Comparison of ENCODE assay signal across 8 cellular contexts in genomic region chr7:66591801-66592596, GRCh38. TPM values are rescaled to one million over a fixed set of nuclear protein-coding genes. Genes with fewer than 3 reads are reported as not detected.
DNase-seq lines count a peak whose midpoint lies in the region; TF ChIP-seq lines count a peak whose summit lies in the region.

No MANE protein-coding gene starts in this region.

- H3K27ac ChIP-seq in RWPE1 (peak overlapping the region; percentile 90), stomach (peak overlapping the region; percentile 97 to 99 (median 97))

- peak overlapping the region; percentile 73 for H3K4me3 ChIP-seq in LNCaP clone FGC (ENCODE audit: low read depth, low read length)
- peak overlapping the region; percentile 89 to 90 for H3K4me3 ChIP-seq in foreskin fibroblast (ENCODE audit: low read depth in 1 of 2, low read length in 2 of 2)
- H3K4me3 ChIP-seq in stomach: peak overlapping the region; percentile 70 to 98 (median 84)

- peak; percentile 93 for DNase-seq in ELF-1 (ENCODE audit: low read depth, low spot score)
- DNase-seq in H4 (ENCODE audit: low spot score): peak; percentile 97
- peak; percentile 80 for DNase-seq in LNCaP clone FGC (ENCODE audit: low read depth)
- DNase-seq in RWPE1 (ENCODE audit: low spot score): peak; percentile 95
- DNase-seq in activated gamma-delta T cell (lab: John Stamatoyannopoulos, UW): peak; percentile 67
- peak; percentile 91 to 96 for DNase-seq in foreskin fibroblast
- DNase-seq in neural crest cell (ENCODE audit: low read depth, low spot score): peak; percentile 77
- peak; percentile 95 for DNase-seq in stomach

- peaks cover 32 to 49% (median 45%) of the 10 kb centered on the region in 4 donors for H3K4me1 ChIP-seq in stomach

- H3K4me1 Mint-ChIP-seq in neural crest cell: peaks cover 31% of the 10 kb centered on the region

- no peaks in the 10 kb centered on the region for H3K27me3 ChIP-seq in stomach

- H3K27ac Mint-ChIP-seq in neural crest cell (ENCODE audit: unreplicated experiment): peak overlapping the region; percentile 99

- no peaks in the 10 kb centered on the region for H3K9me3 ChIP-seq in stomach

- POLR2A ChIA-PET in RWPE1 (lab: Yijun Ruan, JAX; ENCODE audit: low non-redundant PET): no interaction called here

- peaks cover 0 to 7% (median 2%) of the 10 kb centered on the region in 4 donors for H3K36me3 ChIP-seq in stomach

- no peak for TF ChIP-seq CTCF in LNCaP clone FGC (IDR thresholded peaks at IDR 0.05; ENCODE audit: control insufficient read depth, extremely low read depth, insufficient read depth)
- TF ChIP-seq CTCF in RWPE1 (conservative IDR thresholded peaks at IDR 0.05; ENCODE audit: low read depth): no peak
- TF ChIP-seq CTCF in foreskin fibroblast (IDR thresholded peaks at IDR 0.05; ENCODE audit: low read depth, low read length): no peak
- TF ChIP-seq CTCF in neural crest cell (conservative IDR thresholded peaks at IDR 0.05): no peak
- no peak for TF ChIP-seq CTCF in stomach (IDR thresholded peaks at IDR 0.05)

- peak overlapping the region; percentile 94 for H3K4me3 Mint-ChIP-seq in neural crest cell

- H3K9me3 Mint-ChIP-seq in neural crest cell: no peaks in the 10 kb centered on the region

- peak in 2 of 4 donors; percentile 86 to 94 for TF ChIP-seq POLR2A in stomach (IDR thresholded peaks at IDR 0.05)

- WGBS in stomach, 5 donors: 0 to 1% (median 0%) methylated on average over 40 to 83 of the region's 83 CpGs

- TF ChIP-seq EP300 in stomach (IDR thresholded peaks at IDR 0.05): no peak

- H3K36me3 Mint-ChIP-seq in neural crest cell (ENCODE audit: low read depth): no peaks in the 10 kb centered on the region

- intact Hi-C loops in stomach (cut with DNase I; ENCODE audit: low total_unique reads): no loop called here

- H3K27me3 Mint-ChIP-seq in neural crest cell (ENCODE audit: low read depth): no peaks in the 10 kb centered on the region

- CTCF ChIA-PET in RWPE1 (lab: Yijun Ruan, JAX): interaction anchor here (0.6 to 1.0 kb wide), 3 partner anchors 29 to 272 kb away, joined by 4 read pairs; no protein-coding TSS in a partner anchor

RNA-seq across cellular contexts. Expression of gene KCTD7, which starts 36.7 kb away (rescaled TPM):
- 7.1 and 9.6 TPM in 2 replicates for total RNA-seq in H4 (2014; rRNA removed; shearing (Covaris generic))
- 16.8 and 20.2 TPM in 2 replicates for total RNA-seq in neural crest cell
- 10 to 100 TPM in 2 of 5 donors, 1 to 10 TPM in 3; 1.7 to 17.5 (median 7.4) TPM for total RNA-seq in stomach
- 1 to 10 TPM; 2.7 to 5.0 (median 4.0) TPM for polyA plus RNA-seq in stomach

Comparison
In these comparisons a context has a peak if more than half of its experiments do, and no peak if none do; other contexts are left out.
1. Peak in every context shown above with its lines: DNase-seq, H3K4me3 ChIP-seq and H3K27ac ChIP-seq.